In the genomic region with DNA sequence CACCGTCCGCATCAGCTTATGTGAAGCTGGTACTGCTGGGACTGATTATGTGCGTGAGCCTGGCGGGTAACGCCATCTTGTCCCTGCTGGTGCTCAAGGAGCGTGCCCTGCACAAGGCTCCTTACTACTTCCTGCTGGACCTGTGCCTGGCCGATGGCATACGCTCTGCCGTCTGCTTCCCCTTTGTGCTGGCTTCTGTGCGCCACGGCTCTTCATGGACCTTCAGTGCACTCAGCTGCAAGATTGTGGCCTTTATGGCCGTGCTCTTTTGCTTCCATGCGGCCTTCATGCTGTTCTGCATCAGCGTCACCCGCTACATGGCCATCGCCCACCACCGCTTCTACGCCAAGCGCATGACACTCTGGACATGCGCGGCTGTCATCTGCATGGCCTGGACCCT, we compare ENCODE assay signal across 23 cellular contexts. TPM values are rescaled to one million over a fixed set of nuclear protein-coding genes. Genes with fewer than 3 reads are reported as not detected.
DNase-seq lines count a peak whose midpoint lies in the region; ATAC-seq, FAIRE-seq and TF ChIP-seq lines count a peak whose summit lies in the region.
"Had no signal": no experiment of that assay in that cellular context is flagged by ENCODE, and none has a peak within 500 bp of the region (broad histone marks: within the 10 kb centered on the region; RNA-seq: fewer than 3 reads in every experiment).

No MANE protein-coding gene starts in this region.

- no peak overlapping the region for H3K4me2 ChIP-seq in astrocyte (ENCODE audit: low read length)
- H3K4me2 ChIP-seq: A549; BLaER1 treated with 17β-estradiol and CSF1 and Interleukin-3, amounts not matched to agents 10 nM and 100 nM had no signal

- H3K27me3 ChIP-seq in astrocyte (ENCODE audit: insufficient read depth, low read length) (no peaks in the 10 kb centered on the region), spleen (replicated peaks in 1 of 7) (no peaks in the 10 kb centered on the region)

- no peak overlapping the region for H2AFZ ChIP-seq in astrocyte (ENCODE audit: low read depth, low read length)

- H3K27ac ChIP-seq in astrocyte (ENCODE audit: low read depth, low read length) = no peak overlapping the region
- H3K27ac ChIP-seq in spleen = no peak overlapping the region
- H3K27ac ChIP-seq: 22Rv1; A549; BLaER1 treated with 17β-estradiol and CSF1 and Interleukin-3, amounts not matched to agents 10 nM and 100 nM; C4-2B had no signal

- H4K20me1 ChIP-seq in astrocyte (ENCODE audit: insufficient read depth, low read length) = peaks cover 10% of the 10 kb centered on the region

- no peaks in the 10 kb centered on the region for H3K9me3 Mint-ChIP-seq in activated CD4-positive, alpha-beta T cell treated with anti-CD3 and anti-CD28 coated beads, Interleukin-2, amount 10 ng/mL, durations not matched to agents 24 days and 14 days
- H3K9me3 Mint-ChIP-seq in astrocyte (ENCODE audit: unreplicated experiment) (no peaks in the 10 kb centered on the region), memory B cell (peaks cover 3% of the 10 kb centered on the region)
- H3K9me3 Mint-ChIP-seq: CD4-positive, alpha-beta T cell; CD8-positive, alpha-beta T cell had no signal

- H3K9me3 ChIP-seq in astrocyte (ENCODE audit: insufficient read depth, low read depth, low read length) = no peaks in the 10 kb centered on the region
- H3K9me3 ChIP-seq in spleen = no peaks in the 10 kb centered on the region
- H3K9me3 ChIP-seq: A549; BLaER1 treated with 17β-estradiol and CSF1 and Interleukin-3, amounts not matched to agents 10 nM and 100 nM; Caco-2 had no signal

- H3K79me2 ChIP-seq in astrocyte (ENCODE audit: insufficient read depth, low read length) = no peaks in the 10 kb centered on the region

- no peak overlapping the region for H3K4me3 Mint-ChIP-seq in activated CD4-positive, alpha-beta T cell treated with anti-CD3 and anti-CD28 coated beads, Interleukin-2, amount 10 ng/mL, durations not matched to agents 24 days and 14 days
- H3K4me3 Mint-ChIP-seq in astrocyte (ENCODE audit: unreplicated experiment) (no peak overlapping the region), memory B cell (no peak overlapping the region)
- H3K4me3 Mint-ChIP-seq: B cell; CD4-positive, alpha-beta T cell; CD8-positive, alpha-beta T cell had no signal

- H3K36me3 ChIP-seq in astrocyte (ENCODE audit: insufficient read depth, low read length) (no peaks in the 10 kb centered on the region), spleen (no peaks in the 10 kb centered on the region)
- H3K36me3 ChIP-seq: BLaER1 treated with 17β-estradiol and CSF1 and Interleukin-3, amounts not matched to agents 10 nM and 100 nM had no signal

- H3K4me1 Mint-ChIP-seq in activated CD4-positive, alpha-beta T cell treated with anti-CD3 and anti-CD28 coated beads, Interleukin-2, amount 10 ng/mL, durations not matched to agents 24 days and 14 days = peaks cover 23% of the 10 kb centered on the region
- H3K4me1 Mint-ChIP-seq in astrocyte (ENCODE audit: low read depth, unreplicated experiment) (peaks cover 19% of the 10 kb centered on the region), memory B cell (peaks cover 19% of the 10 kb centered on the region)

- peak overlapping the region; percentile 2 for H3K27ac Mint-ChIP-seq in activated CD4-positive, alpha-beta T cell treated with anti-CD3 and anti-CD28 coated beads, Interleukin-2, amount 10 ng/mL, durations not matched to agents 24 days and 14 days
- H3K27ac Mint-ChIP-seq in astrocyte (ENCODE audit: unreplicated experiment) (peak overlapping the region; percentile 41), memory B cell (peak overlapping the region; percentile 45)
- H3K27ac Mint-ChIP-seq: B cell; CD4-positive, alpha-beta T cell had no signal

- TF ChIP-seq CTCF in astrocyte (IDR thresholded peaks at IDR 0.05; ENCODE audit: insufficient read depth, low read depth, low read length) (no peak), spleen (IDR thresholded peaks at IDR 0.05 in 8 of 11, conservative IDR thresholded peaks at IDR 0.05 in 3 of 11) (no peak)

- TF ChIP-seq POLR2A in spleen (IDR thresholded peaks at IDR 0.05) = no peak

- H3K36me3 Mint-ChIP-seq in activated CD4-positive, alpha-beta T cell treated with anti-CD3 and anti-CD28 coated beads, Interleukin-2, amount 10 ng/mL, durations not matched to agents 24 days and 14 days (ENCODE audit: low read depth) = no peaks in the 10 kb centered on the region
- H3K36me3 Mint-ChIP-seq in astrocyte (ENCODE audit: low read depth, unreplicated experiment) = peaks cover 2% of the 10 kb centered on the region
- no peaks in the 10 kb centered on the region for H3K36me3 Mint-ChIP-seq in memory B cell

- intact Hi-C loops in activated CD4-positive, alpha-beta T cell treated with anti-CD3 and anti-CD28 coated beads, Interleukin-2, amount 10 ng/mL, durations not matched to agents 24 days and 14 days (cut with micrococcal nuclease) = no loop called here
- intact Hi-C loops in spleen (cut with DNase I; ENCODE audit: low total_unique reads) = no loop called here

- no peak for FAIRE-seq in astrocyte (lab: Jason Lieb, UNC)
- FAIRE-seq: A549, D721Med, G401.6, GM12891, GM19239 had no signal

- H3K27me3 Mint-ChIP-seq in activated CD4-positive, alpha-beta T cell treated with anti-CD3 and anti-CD28 coated beads, Interleukin-2, amount 10 ng/mL, durations not matched to agents 24 days and 14 days = no peaks in the 10 kb centered on the region
- H3K27me3 Mint-ChIP-seq in astrocyte (ENCODE audit: low read depth, unreplicated experiment) (no peaks in the 10 kb centered on the region), memory B cell (no peaks in the 10 kb centered on the region)
- H3K27me3 Mint-ChIP-seq: B cell; CD4-positive, alpha-beta T cell had no signal

- H3K4me3 ChIP-seq in astrocyte (ENCODE audit: insufficient read depth, low read depth, low read length) (no peak overlapping the region), spleen (no peak overlapping the region)
- H3K4me3 ChIP-seq: A549; BLaER1 treated with 17β-estradiol and CSF1 and Interleukin-3, amounts not matched to agents 10 nM and 100 nM had no signal

- ATAC-seq in memory B cell (ENCODE audit: low read depth) (no peak), HG03175 (IDR thresholded peaks at IDR 0.05; ENCODE audit: unreplicated experiment) (no peak)
- ATAC-seq: A549; CD8-positive, alpha-beta T cell had no signal

- DNase-seq in activated CD4-positive, alpha-beta T cell treated with anti-CD3 and anti-CD28 coated beads, Interleukin-2, amount 10 ng/mL, durations not matched to agents 24 days and 14 days = no peak
- no peak for DNase-seq in activated CD4-positive, alpha-beta T cell treated with anti-CD3 and anti-CD28 coated beads for 1 hour
- DNase-seq in astrocyte (ENCODE audit: low read depth) (no peak), memory B cell (ENCODE audit: low spot score in 2 of 2) (no peak), spleen (peak; percentile 69), activated gamma-delta T cell (lab: John Stamatoyannopoulos, UW) (no peak)
- DNase-seq: AML-193; Caco-2; Calu3; CD4-positive, alpha-beta T cell; CD8-positive, alpha-beta T cell; DMS79 treated with DMSO at 0.1 percent for 48 hours; GF-D8 had no signal

- WGBS in spleen, 5 donors = 92 to 97% (median 94%) methylated on average over 3 to 21 of the region's 21 CpGs

- H3K9ac ChIP-seq in astrocyte (ENCODE audit: low read length) = no peak overlapping the region
- H3K9ac ChIP-seq: BLaER1 treated with 17β-estradiol and CSF1 and Interleukin-3, amounts not matched to agents 10 nM and 100 nM had no signal

- H3K4me1 ChIP-seq in astrocyte (ENCODE audit: insufficient read depth, low read length) = no peaks in the 10 kb centered on the region
- peaks cover 0 to 11% (median 4%) of the 10 kb centered on the region in 6 donors for H3K4me1 ChIP-seq in spleen
- H3K4me1 ChIP-seq: Caco-2 had no signal

RNA-seq across cellular contexts. Expression of gene TSPYL2, which starts 5.5 kb away (rescaled TPM):
- 37.3 and 40.3 TPM in 2 replicates for total RNA-seq in activated CD4-positive, alpha-beta T cell treated with anti-CD3 and anti-CD28 coated beads, Interleukin-2, amount 10 ng/mL, durations not matched to agents 24 days and 14 days
- total RNA-seq in astrocyte (30.7 and 31.5 TPM in 2 replicates), spleen (10 to 100 TPM; 28.6 to 60.0 (median 51.7) TPM)
- polyA plus RNA-seq in spleen = 10 to 100 TPM; 35.6 to 65.8 (median 58.6) TPM

RNA-seq across cellular contexts. Expression of gene KANTR, which starts 17.3 kb away (rescaled TPM):
- 7.8 and 10.0 TPM in 2 replicates for total RNA-seq in activated CD4-positive, alpha-beta T cell treated with anti-CD3 and anti-CD28 coated beads, Interleukin-2, amount 10 ng/mL, durations not matched to agents 24 days and 14 days
- total RNA-seq in astrocyte = 5.9 and 6.8 TPM in 2 replicates
- 10 to 100 TPM; 14.0 to 34.5 (median 19.3) TPM for total RNA-seq in spleen
- 1 to 10 TPM; 4.4 to 8.4 (median 6.1) TPM for polyA plus RNA-seq in spleen

RNA-seq across cellular contexts. Expression of gene GPR173, which starts 28.1 kb away (rescaled TPM):
- not detected in 2 replicates for total RNA-seq in activated CD4-positive, alpha-beta T cell treated with anti-CD3 and anti-CD28 coated beads, Interleukin-2, amount 10 ng/mL, durations not matched to agents 24 days and 14 days
- total RNA-seq in astrocyte (8.1 and 8.2 TPM in 2 replicates), spleen (1 to 10 TPM; 1.8 to 4.4 (median 2.8) TPM)
- polyA plus RNA-seq in spleen = 1 to 10 TPM in 1 of 3 donors, under 1 TPM in 2; 0.44 to 1.1 (median 0.83) TPM
- total RNA-seq: B cell; CD4-positive, alpha-beta T cell had no signal
